18 cellular contexts compared by ENCODE assay signal in genomic region chr4:13970349-13970748, GRCh38.
"Had no signal": no experiment of that assay in that cellular context is flagged by ENCODE, and none has a peak within 500 bp of the region (broad histone marks: within the 10 kb centered on the region; RNA-seq: fewer than 3 reads in every experiment).

No MANE protein-coding gene starts in this region.

- H3K4me3 Mint-ChIP-seq: activated CD8-positive, alpha-beta T cell treated with anti-CD3 and anti-CD28 coated beads, Interleukin-2, amount 10 ng/mL, durations not matched to agents 7 days and 5 days; activated naive CD8-positive, alpha-beta T cell treated with anti-CD3 and anti-CD28 coated beads, Interleukin-2, amount 50 U/mL, for 24 hours; activated T-helper 1 cell treated with anti-CD3 and anti-CD28 coated beads, Interleukin-12 subunit alpha, Interleukin-12 subunit beta, Interleukin-2, Interleukin-4 antibody, amounts not matched to agents 30 ng/mL and 10 ng/mL and 1 ng/mL, durations not matched to agents 14 hours and 24 hours and 36 hours; naive thymus-derived CD4-positive, alpha-beta T cell had no signal

- H3K27ac Mint-ChIP-seq: activated CD8-positive, alpha-beta T cell treated with anti-CD3 and anti-CD28 coated beads, Interleukin-2, amount 10 ng/mL, durations not matched to agents 7 days and 5 days; activated naive CD8-positive, alpha-beta T cell treated with anti-CD3 and anti-CD28 coated beads, Interleukin-2, amount 50 U/mL, for 24 hours; activated T-helper 1 cell treated with anti-CD3 and anti-CD28 coated beads, Interleukin-12 subunit alpha, Interleukin-12 subunit beta, Interleukin-2, Interleukin-4 antibody, amounts not matched to agents 30 ng/mL and 10 ng/mL and 1 ng/mL, durations not matched to agents 14 hours and 24 hours and 36 hours; naive thymus-derived CD4-positive, alpha-beta T cell had no signal

- H3K4me1 Mint-ChIP-seq: activated naive CD8-positive, alpha-beta T cell treated with anti-CD3 and anti-CD28 coated beads, Interleukin-2, amount 50 U/mL, for 24 hours; naive thymus-derived CD4-positive, alpha-beta T cell had no signal

- H3K9me3 Mint-ChIP-seq: activated naive CD8-positive, alpha-beta T cell treated with anti-CD3 and anti-CD28 coated beads, Interleukin-2, amount 50 U/mL, for 24 hours; activated T-helper 1 cell treated with anti-CD3 and anti-CD28 coated beads, Interleukin-12 subunit alpha, Interleukin-12 subunit beta, Interleukin-2, Interleukin-4 antibody, amounts not matched to agents 30 ng/mL and 10 ng/mL and 1 ng/mL, durations not matched to agents 14 hours and 24 hours and 36 hours; naive thymus-derived CD4-positive, alpha-beta T cell had no signal

- H3K4me3 ChIP-seq: ascending aorta, lung, prostate gland, sigmoid colon had no signal

- H3K36me3 Mint-ChIP-seq: naive thymus-derived CD4-positive, alpha-beta T cell had no signal

- DNase-seq: activated CD4-positive, alpha-beta T cell treated with anti-CD3 and anti-CD28 coated beads for 4 hours; activated CD8-positive, alpha-beta memory T cell treated with anti-CD3 and anti-CD28 coated beads, Interleukin-2, amount 50 U/mL, for 48 hours; activated CD8-positive, alpha-beta T cell treated with anti-CD3 and anti-CD28 coated beads, Interleukin-2, amount 10 ng/mL, durations not matched to agents 7 days and 5 days; activated naive CD4-positive, alpha-beta T cell treated with Interleukin-2 at 50 U/mL for 16 hours; activated naive CD8-positive, alpha-beta T cell treated with anti-CD3 and anti-CD28 coated beads, Interleukin-2, amount 50 U/mL, for 24 hours; central memory CD4-positive, alpha-beta T cell; cortex of kidney; effector memory CD4-positive, alpha-beta T cell; left cardiac atrium; naive thymus-derived CD4-positive, alpha-beta T cell; sigmoid colon; stimulated activated CD4-positive, alpha-beta T cell treated with anti-CD3 and anti-CD28 coated beads, Interleukin-2, amount 100 ng/mL, for 48 hours; stimulated activated naive CD4-positive, alpha-beta T cell treated with Interleukin-2 at 50 U/mL for 16 hours; T-helper 1 cell had no signal

- H3K27me3 Mint-ChIP-seq: activated naive CD8-positive, alpha-beta T cell treated with anti-CD3 and anti-CD28 coated beads, Interleukin-2, amount 50 U/mL, for 24 hours had no signal

- ATAC-seq: activated CD8-positive, alpha-beta T cell treated with anti-CD3 and anti-CD28 coated beads, Interleukin-2, amount 10 ng/mL, durations not matched to agents 7 days and 5 days; activated naive CD8-positive, alpha-beta T cell treated with anti-CD3 and anti-CD28 coated beads, Interleukin-2, amount 50 U/mL, for 24 hours; left cardiac atrium; naive thymus-derived CD4-positive, alpha-beta T cell had no signal
